ENCODE assay signal across 8 cellular contexts in the genomic region with DNA sequence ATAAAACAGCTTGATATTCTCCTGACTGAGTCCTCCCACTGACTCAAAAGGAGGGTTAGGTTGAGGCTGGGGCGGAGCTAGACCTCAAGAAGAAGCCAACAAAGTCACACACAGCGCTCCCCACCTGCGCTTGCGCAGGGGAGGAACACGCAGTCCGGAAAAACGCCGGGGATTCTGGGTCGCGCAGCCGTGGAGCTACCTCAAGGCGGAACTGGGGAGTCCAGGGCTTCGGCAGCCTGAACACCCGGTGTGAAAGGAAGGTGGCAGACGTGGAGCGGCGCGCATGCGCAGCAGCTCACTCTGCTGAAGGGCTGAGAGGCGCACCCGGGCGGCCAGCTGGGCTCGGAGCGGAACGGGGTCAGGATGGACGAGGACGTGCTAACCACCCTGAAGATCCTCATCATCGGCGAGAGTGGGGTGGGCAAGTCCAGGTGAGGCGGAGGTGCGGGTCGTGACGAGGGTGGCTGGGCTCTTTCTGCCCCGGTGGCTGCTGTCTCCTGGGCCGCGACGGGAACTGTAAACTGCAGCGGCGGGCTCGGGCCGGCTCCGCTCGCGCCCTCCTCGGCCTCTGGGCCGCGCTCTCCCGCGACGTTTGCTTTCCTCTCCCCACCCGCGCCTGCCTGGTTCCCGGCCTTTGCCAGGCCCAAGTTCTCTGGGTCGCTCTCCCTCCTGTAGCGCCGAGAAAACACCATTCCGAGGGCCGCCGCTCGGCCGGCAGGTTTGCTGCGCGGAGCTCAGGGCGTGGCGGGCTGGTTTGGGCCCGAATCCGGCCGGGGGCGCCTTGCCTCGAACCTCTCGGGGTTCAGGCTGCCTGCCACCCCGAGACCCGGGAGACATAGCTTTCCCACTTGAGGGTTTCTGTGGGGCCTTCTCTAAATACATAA. TPM values are rescaled to one million over a fixed set of nuclear protein-coding genes. Genes with fewer than 3 reads are reported as not detected.
A peak's percentile ranks its signal among the peaks of the same experiment; 100 is the strongest.
DNase-seq lines count a peak whose midpoint lies in the region; ATAC-seq, FAIRE-seq and TF ChIP-seq lines count a peak whose summit lies in the region.

A gene (plus strand): TSS at position 298 of the 884 bp plus-strand sequence. CDS start 66 bp downstream, at position 364.

- peaks cover 6% of the 10 kb centered on the region for H3K79me1 ChIP-seq in trophoblast cell (ENCODE audit: low read length)

- intact Hi-C loops in cardiac septum (cut with DNase I): loop anchor here (5.0 kb wide), 1 partner anchor 262 kb away; a partner anchor contains a TSS
- intact Hi-C loops in transverse colon (cut with DNase I; ENCODE audit: low total_unique reads): no loop called here

- peak within 1 kb of the TSS; percentile 78 for H3K4me2 ChIP-seq in trophoblast cell (ENCODE audit: low read length)

- no peak within 1 kb of the TSS for H3K23ac ChIP-seq in trophoblast cell (ENCODE audit: low read length)

- peak within 1 kb of the TSS; percentile 96 to 97 for H3K27ac Mint-ChIP-seq in T-cell

- H4K12ac ChIP-seq in trophoblast cell (ENCODE audit: low read depth, low read length): peak within 1 kb of the TSS; percentile 65

- TF ChIP-seq POLR2A in GM12892 (IDR thresholded peaks at IDR 0.05; ENCODE audit: low read depth, low read length) (peak; percentile 90), transverse colon (IDR thresholded peaks at IDR 0.05) (peak; percentile 94)

- no peaks in the 10 kb centered on the region for H3K27me3 Mint-ChIP-seq in T-cell

- peaks cover 54 to 63% (median 54%) of the 10 kb centered on the region in 3 donors for H3K4me1 Mint-ChIP-seq in T-cell

- POLR2A ChIA-PET in T-cell (lab: Charles Lee): interaction anchor here (0.5 to 1.1 kb wide), 11 partner anchors 21 to 1006 kb away, joined by 3 to 8 read pairs (median 3); a partner anchor contains a TSS

- in situ Hi-C loops in transverse colon (cut with MboI; ENCODE audit: low pct_ligation_motif_present in 1 of 4, low pct_unique_long_range_greater_than_20kb in 1 of 4, low sequenced_read_pairs in 3 of 4): loop anchor here in 1 of 4 donors (25.0 kb wide), 2 partner anchors 267 to 1033 kb away; a partner anchor contains a TSS

- CTCF ChIA-PET in T-cell (lab: Charles Lee): interaction anchor here (0.5 to 3.2 kb wide), 14 partner anchors 23 to 877 kb away, joined by 3 to 28 read pairs (median 3); a partner anchor contains a TSS

- peaks cover 16% of the 10 kb centered on the region for H3K79me2 ChIP-seq in trophoblast cell (ENCODE audit: control insufficient read depth, insufficient read depth, low read length, poor library complexity)

- H4K91ac ChIP-seq in trophoblast cell (ENCODE audit: low read depth, low read length): peak within 1 kb of the TSS; percentile 52

- H3K9ac ChIP-seq in trophoblast cell (ENCODE audit: low read length): peak within 1 kb of the TSS; percentile 82

- H3K36me3 Mint-ChIP-seq in T-cell: peaks cover 13% of the 10 kb centered on the region

- peak within 1 kb of the TSS; percentile 74 for H2AFZ ChIP-seq in trophoblast cell (ENCODE audit: insufficient read depth, low read length, poor library complexity)

- no peak within 1 kb of the TSS for H3K27ac ChIP-seq in adipose tissue (ENCODE audit: low read depth, low read length)
- H3K27ac ChIP-seq in trophoblast cell (ENCODE audit: low read depth, low read length): peak within 1 kb of the TSS; percentile 50
- peak within 1 kb of the TSS; percentile 93 to 94 (median 94) for H3K27ac ChIP-seq in transverse colon

- H3K36me3 ChIP-seq in trophoblast cell (ENCODE audit: control insufficient read depth in 1 of 2, insufficient read depth in 2 of 2, low read length in 2 of 2): peaks cover 0 to 4% of the 10 kb centered on the region in 2 experiments
- no peaks in the 10 kb centered on the region for H3K36me3 ChIP-seq in transverse colon

- peak within 1 kb of the TSS; percentile 77 for H3K14ac ChIP-seq in trophoblast cell (ENCODE audit: low read length)

- H2BK120ac ChIP-seq in trophoblast cell (ENCODE audit: insufficient read depth, low read length, poor library complexity): peak within 1 kb of the TSS; percentile 41

- peak; percentile 77 for DNase-seq in GM12892 (ENCODE audit: insufficient read length)
- DNase-seq in NCI-H1436 treated with DMSO at 0.1 percent for 48 hours (lab: John Stamatoyannopoulos, UW): peak; percentile 88
- peak; percentile 95 to 99 (median 98) for DNase-seq in T-cell
- DNase-seq in cardiac septum (ENCODE audit: low spot score): peak; percentile 99
- DNase-seq in trophoblast cell: peak; percentile 99 to 100
- peak; percentile 98 for DNase-seq in transverse colon

- H2AK5ac ChIP-seq in trophoblast cell (ENCODE audit: low read length): peak within 1 kb of the TSS; percentile 65

- H3K4ac ChIP-seq in trophoblast cell (ENCODE audit: low read depth, low read length): peak within 1 kb of the TSS; percentile 66

- peak; percentile 99 for FAIRE-seq in GM12892 (lab: Jason Lieb, UNC)

- TF ChIP-seq CTCF in transverse colon (IDR thresholded peaks at IDR 0.05): no peak

- no peak for TF ChIP-seq EP300 in transverse colon (IDR thresholded peaks at IDR 0.05; ENCODE audit: low read depth)

- peak within 1 kb of the TSS; percentile 64 for H3K18ac ChIP-seq in trophoblast cell (ENCODE audit: low read length)

- H3K4me3 ChIP-seq in trophoblast cell (ENCODE audit: low read depth, low read length) (peak within 1 kb of the TSS; percentile 92), transverse colon (peak within 1 kb of the TSS; percentile 63 to 93 (median 82))

- ATAC-seq in HG02852 (IDR thresholded peaks at IDR 0.05; ENCODE audit: unreplicated experiment) (peak; percentile 98), T-cell (replicated peaks in 1 of 4) (peak; percentile 95 to 96 (median 96))

- peak within 1 kb of the TSS; percentile 99 to 100 (median 100) for H3K4me3 Mint-ChIP-seq in T-cell

- no peaks in the 10 kb centered on the region for H3K27me3 ChIP-seq in trophoblast cell (ENCODE audit: insufficient read depth, low read length)
- H3K27me3 ChIP-seq in transverse colon: no peaks in the 10 kb centered on the region

- H2BK5ac ChIP-seq in trophoblast cell (ENCODE audit: low read depth, low read length, poor library complexity): peak within 1 kb of the TSS; percentile 10

- H3K9me3 ChIP-seq in trophoblast cell (ENCODE audit: insufficient read depth, low read depth, low read length) (no peaks in the 10 kb centered on the region), transverse colon (no peaks in the 10 kb centered on the region)

- WGBS in adipose tissue, 3 donors: 0 to 1% (median 0%) methylated on average over 58 to 73 of the region's 73 CpGs
- WGBS in trophoblast cell (ENCODE audit: extremely low coverage, insufficient coverage, insufficient read length): no CpG with 5 or more reads among the region's 73 CpGs
- WGBS in transverse colon (ENCODE audit: low coverage in 1 of 2), 2 donors: 0% methylated on average over 41 of the region's 73 CpGs; no CpG with 5 or more reads in 1 of the 2 donors

- H3K9me3 Mint-ChIP-seq in T-cell: no peaks in the 10 kb centered on the region

- peaks cover 3 to 6% of the 10 kb centered on the region in 2 experiments for H3K4me1 ChIP-seq in trophoblast cell (ENCODE audit: control insufficient read depth in 1 of 2, insufficient read depth in 2 of 2, low read length in 2 of 2)
- H3K4me1 ChIP-seq in transverse colon: peaks cover 8 to 29% (median 17%) of the 10 kb centered on the region in 4 donors

- peak within 1 kb of the TSS; percentile 95 for H4K8ac ChIP-seq in trophoblast cell (ENCODE audit: low read depth, low read length)

- H2BK12ac ChIP-seq in trophoblast cell (ENCODE audit: low read length): no peak within 1 kb of the TSS

RNA-seq across cellular contexts. Expression of the gene that starts here (rescaled TPM):
- polyA plus RNA-seq in GM12892 (2012; ENCODE audit: missing spikeins): 31.4 TPM
- total RNA-seq in T-cell: 100 to 1,000 TPM in 2 of 5 donors, 10 to 100 TPM in 3; 56.5 to 118 (median 69.5) TPM
- polyA plus RNA-seq in adipose tissue: 10 to 100 TPM; 17.2 to 33.0 (median 30.6) TPM
- total RNA-seq in cardiac septum: 113 TPM
- polyA plus RNA-seq in trophoblast cell (2013): 75.5 and 75.8 TPM in 2 replicates
- 10 to 100 TPM; 13.1 to 84.5 (median 36.4) TPM for total RNA-seq in transverse colon
